ENCODE assay signal across 27 cellular contexts in genomic region chr7:42138691-42139090, GRCh38.
A peak's percentile ranks its signal among the peaks of the same experiment; 100 is the strongest.
DNase-seq lines count a peak whose midpoint lies in the region; ATAC-seq and TF ChIP-seq lines count a peak whose summit lies in the region.
"Had no signal": no experiment of that assay in that cellular context is flagged by ENCODE, and none has a peak within 500 bp of the region (broad histone marks: within the 10 kb centered on the region; RNA-seq: fewer than 3 reads in every experiment).

No MANE protein-coding gene starts in this region.

- POLR2A ChIA-PET in HEK293 (lab: Yijun Ruan, JAX), result no interaction called here

- WGBS in smooth muscle cell (ENCODE audit: low lambda C conversion rate), result 85% methylated on average over 6 of the region's 6 CpGs

- CTCF ChIA-PET in HEK293 (lab: Yijun Ruan, JAX), result interaction anchor here (0.5 to 2.1 kb wide), 3 partner anchors 9 to 199 kb away, joined by 4 read pairs; no protein-coding TSS in a partner anchor

- in situ Hi-C loops in brain microvascular endothelial cell (cut with HindIII; ENCODE audit: low pct_ligation_motif_present, low sequenced_read_pairs), result no loop called here

- DNase-seq in brain microvascular endothelial cell (no peak), iPS-NIHi7 (ENCODE audit: extremely low spot score) (peak; percentile 44), retinal pigment epithelial cell (ENCODE audit: low read depth) (no peak), smooth muscle cell (lab: John Stamatoyannopoulos, UW; ENCODE audit: unreplicated experiment) (no peak), COR-L47 (lab: John Stamatoyannopoulos, UW) (no peak)
- no peak for DNase-seq in activated CD4-positive, CD25-positive, alpha-beta regulatory T cell treated with anti-CD3 and anti-CD28 coated beads, Interleukin-2, amount 50 U/mL, for 72 hours
- DNase-seq: activated CD4-positive, alpha-beta T cell treated with anti-CD3 and anti-CD28 coated beads, Interleukin-2, amount 50 U/mL, for 1 hour; activated naive CD4-positive, alpha-beta T cell; activated T-cell treated with anti-CD3 and anti-CD28 coated beads, Interleukin-2, amount 50 U/mL, for 4 hours; colonic mucosa; esophagus squamous epithelium; GDM1; hippocampal formation; left lung; NCI-H1092; NCI-H1694 treated with DMSO at 0.1 percent for 48 hours; NCI-H524; ovary; SHP77; stimulated activated CD4-positive, alpha-beta T cell treated with anti-CD3 and anti-CD28 coated beads, Interleukin-2, amount 100 ng/mL, for 48 hours; upper lobe of left lung had no signal

- H3K4me2 ChIP-seq in smooth muscle cell, result no peak overlapping the region
- H3K4me2 ChIP-seq: BLaER1 treated with 17β-estradiol and CSF1 and Interleukin-3, amounts not matched to agents 10 nM and 100 nM had no signal

- H3K4me3 ChIP-seq in HEK293 (ENCODE audit: low read depth, low read length), result no peak overlapping the region
- no peak overlapping the region for H3K4me3 ChIP-seq in brain microvascular endothelial cell (ENCODE audit: low read depth, low read length)
- H3K4me3 ChIP-seq in retinal pigment epithelial cell (ENCODE audit: low read length), result no peak overlapping the region
- H3K4me3 ChIP-seq in smooth muscle cell, result no peak overlapping the region
- H3K4me3 ChIP-seq: BLaER1 treated with 17β-estradiol and CSF1 and Interleukin-3, amounts not matched to agents 10 nM and 100 nM; breast epithelium; colonic mucosa; esophagus squamous epithelium; gastroesophageal sphincter; left lung; ovary; right atrium auricular region; upper lobe of left lung had no signal

- no peak overlapping the region for H3K9ac ChIP-seq in smooth muscle cell (ENCODE audit: low read depth)
- H3K9ac ChIP-seq: BLaER1 treated with 17β-estradiol and CSF1 and Interleukin-3, amounts not matched to agents 10 nM and 100 nM had no signal

- H3K9me3 ChIP-seq in HEK293 (ENCODE audit: control insufficient read depth, insufficient read depth, low read depth, low read length), result no peaks in the 10 kb centered on the region
- H3K9me3 ChIP-seq in smooth muscle cell (replicated peaks; ENCODE audit: low read depth), result no peaks in the 10 kb centered on the region
- H3K9me3 ChIP-seq: BLaER1 treated with 17β-estradiol and CSF1 and Interleukin-3, amounts not matched to agents 10 nM and 100 nM; breast epithelium; colonic mucosa; esophagus squamous epithelium; gastroesophageal sphincter; left lung; ovary; right atrium auricular region; upper lobe of left lung had no signal

- H3K36me3 ChIP-seq in HEK293 (ENCODE audit: control insufficient read depth in 2 of 2, insufficient read depth in 1 of 2, low read length in 2 of 2) (peaks cover 0 to 3% of the 10 kb centered on the region in 2 experiments; a peak in 1 of 3 replicates), brain microvascular endothelial cell (replicated peaks) (no peaks in the 10 kb centered on the region), smooth muscle cell (ENCODE audit: low read depth) (no peaks in the 10 kb centered on the region)
- H3K36me3 ChIP-seq: breast epithelium, colonic mucosa, gastroesophageal sphincter, left lung, ovary, right atrium auricular region, upper lobe of left lung had no signal

- no peak overlapping the region for H2AFZ ChIP-seq in smooth muscle cell (ENCODE audit: low read depth)

- no peak for ATAC-seq in GM21447 (IDR thresholded peaks at IDR 0.05; ENCODE audit: unreplicated experiment)
- ATAC-seq: activated T-cell treated with anti-CD3 and anti-CD28 coated beads, Interleukin-2, amount 50 U/mL, for 4 hours; gastroesophageal sphincter had no signal

- H3K27me3 ChIP-seq in brain microvascular endothelial cell (replicated peaks) (no peaks in the 10 kb centered on the region), smooth muscle cell (ENCODE audit: low read depth) (no peaks in the 10 kb centered on the region)
- H3K27me3 ChIP-seq: BLaER1 treated with 17β-estradiol and CSF1 and Interleukin-3, amounts not matched to agents 10 nM and 100 nM; breast epithelium; colonic mucosa; esophagus squamous epithelium; gastroesophageal sphincter; left lung; ovary; right atrium auricular region; upper lobe of left lung had no signal

- H3K4me1 ChIP-seq in HEK293 (ENCODE audit: control insufficient read depth, insufficient read depth, low read length) (peaks cover 23% of the 10 kb centered on the region), smooth muscle cell (ENCODE audit: low read depth) (peaks cover 32% of the 10 kb centered on the region)
- H3K4me1 ChIP-seq: breast epithelium, colonic mucosa, left lung, right atrium auricular region had no signal

- no peak overlapping the region for H3K27ac ChIP-seq in HEK293 (ENCODE audit: extremely low read depth, low read depth, low read length)
- H3K27ac ChIP-seq in brain microvascular endothelial cell, result no peak overlapping the region
- H3K27ac ChIP-seq in smooth muscle cell (ENCODE audit: low read depth), result no peak overlapping the region
- H3K27ac ChIP-seq: BLaER1 treated with 17β-estradiol and CSF1 and Interleukin-3, amounts not matched to agents 10 nM and 100 nM; colonic mucosa; esophagus squamous epithelium; gastroesophageal sphincter; left lung; ovary; right atrium auricular region; upper lobe of left lung had no signal

- no peak for TF ChIP-seq CTCF in HEK293 (tag by site-specific recombination; IDR thresholded peaks at IDR 0.05)
- TF ChIP-seq CTCF in brain microvascular endothelial cell (IDR thresholded peaks at IDR 0.05; ENCODE audit: low read depth, low read length, missing control alignments), result peak; percentile 37
- TF ChIP-seq CTCF in retinal pigment epithelial cell (conservative IDR thresholded peaks at IDR 0.05; ENCODE audit: low read depth, low read length), result peak; percentile 10
- TF ChIP-seq CTCF in smooth muscle cell (IDR thresholded peaks at IDR 0.05; ENCODE audit: borderline replicate concordance, insufficient read depth, poor library complexity, severe bottlenecking), result no peak

- peaks cover 100% of the 10 kb centered on the region for H4K20me1 ChIP-seq in smooth muscle cell (ENCODE audit: low read depth)
- H4K20me1 ChIP-seq: BLaER1 treated with 17β-estradiol and CSF1 and Interleukin-3, amounts not matched to agents 10 nM and 100 nM had no signal

- H3F3A ChIP-seq in smooth muscle cell (ENCODE audit: low read depth), result peaks cover 9% of the 10 kb centered on the region

- peaks cover 81% of the 10 kb centered on the region for H3K79me2 ChIP-seq in smooth muscle cell (ENCODE audit: low read depth)

TF ChIP-seq in HEK293, 187 proteins besides CTCF, POLR2A, EP300 and RAD21:
- TF ChIP-seq ZNF654 (tag by site-specific recombination; IDR thresholded peaks at IDR 0.05; ENCODE audit: low read depth) (no peak), ZNF266 (tag by site-specific recombination; IDR thresholded peaks at IDR 0.05; ENCODE audit: low read depth) (no peak), ZIC2 (tag by site-specific recombination; IDR thresholded peaks at IDR 0.05) (peak; percentile 94), ZNF514 (tag by site-specific recombination; IDR thresholded peaks at IDR 0.05) (no peak), ZNF423 (tag by site-specific recombination; IDR thresholded peaks at IDR 0.05) (0 out of 2 replicates have a peak, but pooled peaks have one; percentile 28), KLF9 (tag by site-specific recombination; IDR thresholded peaks at IDR 0.05; ENCODE audit: low read depth) (no peak), ZNF658 (tag by site-specific recombination; IDR thresholded peaks at IDR 0.05) (no peak), ZNF2 (tag by site-specific recombination; IDR thresholded peaks at IDR 0.05) (no peak), MZF1 (tag by site-specific recombination; IDR thresholded peaks at IDR 0.05; ENCODE audit: borderline replicate concordance) (no peak), ZNF626 (tag by site-specific recombination; IDR thresholded peaks at IDR 0.05) (no peak), ZNF645 (tag by site-specific recombination; IDR thresholded peaks at IDR 0.05) (no peak), ZNF114 (tag by site-specific recombination; IDR thresholded peaks at IDR 0.05) (no peak), ZNF830 (tag by site-specific recombination; IDR thresholded peaks at IDR 0.05; ENCODE audit: low read depth) (no peak), ZNF37A (tag by site-specific recombination; IDR thresholded peaks at IDR 0.05) (no peak), SCRT2 (tag by site-specific recombination; IDR thresholded peaks at IDR 0.05) (no peak), ZBTB17 (tag by site-specific recombination; IDR thresholded peaks at IDR 0.05) (0 out of 2 replicates have a peak, but pooled peaks have one; percentile 34), BCL11A (tag by site-specific recombination; IDR thresholded peaks at IDR 0.05; ENCODE audit: low read depth) (no peak)

Comparison
In these comparisons a context has a peak if more than half of its experiments do, and no peak if none do; other contexts are left out.
1. CTCF ChIP-seq: peak in brain microvascular endothelial cell (single experiment) and retinal pigment epithelial cell (single experiment); none in HEK293 (single experiment) and smooth muscle cell (single experiment).